23 cellular contexts compared by ENCODE assay signal in genomic region chr5:132595624-132596023, GRCh38. TPM values are rescaled to one million over a fixed set of nuclear protein-coding genes. Genes with fewer than 3 reads are reported as not detected.
A peak's percentile ranks its signal among the peaks of the same experiment; 100 is the strongest.
DNase-seq lines count a peak whose midpoint lies in the region; ATAC-seq, FAIRE-seq and TF ChIP-seq lines count a peak whose summit lies in the region.
"Had no signal": no experiment of that assay in that cellular context is flagged by ENCODE, and none has a peak within 500 bp of the region (broad histone marks: within the 10 kb centered on the region; RNA-seq: fewer than 3 reads in every experiment).

No MANE protein-coding gene starts in this region.

- no peaks in the 10 kb centered on the region for H3K9me3 ChIP-seq in mesodermal cell (ENCODE audit: control insufficient read depth, low read length)

- no peak for FAIRE-seq in bronchial epithelial cell (lab: Jason Lieb, UNC)
- FAIRE-seq: GM12878, GM19239, H1 had no signal

- H3K4me3 ChIP-seq in bronchial epithelial cell (ENCODE audit: low read depth, low read length): no peak overlapping the region
- H3K4me3 ChIP-seq in mesodermal cell (ENCODE audit: extremely low read depth, insufficient read depth, low read length, poor library complexity, severe bottlenecking): no peak overlapping the region
- H3K4me3 ChIP-seq: GM12878, GM23248 had no signal

- ATAC-seq in esophagus mucosa: peak; percentile 89
- ATAC-seq: GM12878 had no signal

- 91 to 96% methylated on average over 4 to 5 of the region's 5 CpGs for WGBS in mesodermal cell (ENCODE audit: insufficient coverage in 2 of 2), 2 experiments

- H3K36me3 ChIP-seq in bronchial epithelial cell (ENCODE audit: control insufficient read depth, insufficient read depth, low read length): peaks cover 11% of the 10 kb centered on the region
- H3K36me3 ChIP-seq in mesodermal cell (ENCODE audit: control insufficient read depth, insufficient read depth, low read length): peaks cover 20% of the 10 kb centered on the region

- no peak for TF ChIP-seq CTCF in bronchial epithelial cell (IDR thresholded peaks at IDR 0.05; ENCODE audit: insufficient read depth, low read length, severe bottlenecking)

- H3K27me3 ChIP-seq in bronchial epithelial cell (ENCODE audit: control insufficient read depth, insufficient read depth, low read length): no peaks in the 10 kb centered on the region

- H3K4me1 ChIP-seq in mesodermal cell (ENCODE audit: control insufficient read depth, insufficient read depth, low read length, poor library complexity, severe bottlenecking): no peaks in the 10 kb centered on the region

- peak; percentile 4 for DNase-seq in SK-N-DZ (ENCODE audit: low spot score)
- peak; percentile 51 for DNase-seq in bronchial epithelial cell (ENCODE audit: low read depth)
- DNase-seq in DMS53 treated with DMSO at 0.1 percent for 48 hours (lab: John Stamatoyannopoulos, UW; ENCODE audit: unreplicated experiment): no peak
- DNase-seq in HK-2 (ENCODE audit: unreplicated experiment): no peak
- no peak for DNase-seq in NCI-H128 (lab: John Stamatoyannopoulos, UW; ENCODE audit: unreplicated experiment)
- DNase-seq: C1 segment of cervical spinal cord; CD4-positive, alpha-beta memory T cell; COR-L47; DMS153; DMS79; EL; GDM1; GM23248; H7; HCEC 1CT had no signal

- H3K27ac ChIP-seq in mesodermal cell (ENCODE audit: low read depth, low read length, severe bottlenecking): peak overlapping the region; percentile 46
- H3K27ac ChIP-seq: GM23248 had no signal

RNA-seq across cellular contexts. Expression of gene RAD50, which starts 38.8 kb away (rescaled TPM):
- 12.6 and 13.5 TPM in 2 replicates for polyA plus RNA-seq in SK-N-DZ (2014; cell fraction: cytosol; rRNA removed)
- polyA plus RNA-seq in SK-N-DZ (2014; cell fraction: nucleus; rRNA removed): 20.1 and 28.1 TPM in 2 replicates
- 29.2 and 35.6 TPM in 2 replicates for total RNA-seq in bronchial epithelial cell
- total RNA-seq in esophagus mucosa: 23.1 TPM
- polyA plus RNA-seq in mesodermal cell (2013, experiment 1 of 2): 25.2 TPM
- polyA plus RNA-seq in mesodermal cell (2013, experiment 2 of 2): 26.5 TPM

RNA-seq across cellular contexts. Expression of gene IL5, which starts 52.3 kb away (rescaled TPM):
- polyA plus RNA-seq in SK-N-DZ (2014; cell fraction: cytosol; rRNA removed): 0.19 TPM in 1 of 2 replicates, not detected in the other
- polyA plus RNA-seq in SK-N-DZ (2014; cell fraction: nucleus; rRNA removed): not detected in 2 replicates
- not detected in 2 replicates for total RNA-seq in bronchial epithelial cell
- not detected for total RNA-seq in esophagus mucosa
- polyA plus RNA-seq in mesodermal cell (2013, experiment 1 of 2): not detected
- not detected for polyA plus RNA-seq in mesodermal cell (2013, experiment 2 of 2)
- total RNA-seq: A172; A673; CD4-positive, alpha-beta memory T cell; GM12878; GM23248; H1; H7 had no signal
- polyA plus RNA-seq: BJ; CD4-positive, alpha-beta memory T cell; GM12878; GM23248; H1 had no signal

Comparison
In these comparisons a context has a peak if more than half of its experiments do, and no peak if none do; other contexts are left out.
1. DNase-seq: peak in SK-N-DZ (single experiment) and bronchial epithelial cell (single experiment); none in DMS53 treated with DMSO at 0.1 percent for 48 hours (single experiment), HK-2 (single experiment) and NCI-H128 (single experiment).